In genomic region chr7:73005356-73005692, GRCh38 we compare ENCODE assay signal across 1 cellular context.
TF ChIP-seq lines count a peak whose summit lies in the region.

No MANE protein-coding gene starts in this region.

TF ChIP-seq in H1, 55 proteins besides CTCF, POLR2A, EP300 and RAD21:
- TF ChIP-seq NRF1 (IDR thresholded peaks at IDR 0.05; ENCODE audit: low read depth, low read length), result peak; percentile 22; the same call in 1 of the 2 replicates
- TF ChIP-seq PHF8 (conservative IDR thresholded peaks at IDR 0.05; ENCODE audit: low read depth, low read length), result 0 out of 2 replicates have a peak, but pooled peaks have one; percentile 29
